ENCODE assay signal across 8 cellular contexts in the genomic region with DNA sequence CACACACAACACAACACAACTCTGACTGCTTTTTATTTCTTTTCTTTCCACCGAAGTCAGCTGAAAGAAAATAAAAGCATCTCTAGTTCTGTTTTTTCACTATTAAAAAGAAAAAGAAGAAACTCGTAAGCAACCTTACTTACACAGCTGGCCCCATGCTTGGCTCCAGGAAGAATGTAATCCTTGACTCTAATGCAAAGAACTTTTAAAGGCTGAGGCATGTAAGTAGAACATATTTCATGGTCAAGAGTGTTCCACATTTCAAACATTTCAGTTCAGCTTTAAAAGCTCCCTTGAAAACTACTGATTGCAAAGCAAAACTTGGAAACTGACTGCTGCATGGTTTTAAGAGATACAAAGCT. TPM values are rescaled to one million over a fixed set of nuclear protein-coding genes. Genes with fewer than 3 reads are reported as not detected.
A peak's percentile ranks its signal among the peaks of the same experiment; 100 is the strongest.
DNase-seq lines count a peak whose midpoint lies in the region; ATAC-seq, FAIRE-seq and TF ChIP-seq lines count a peak whose summit lies in the region.

No MANE protein-coding gene starts in this region.

- WGBS in A549 (ENCODE audit: missing lambda C conversion rate) = 32% methylated on average over 2 of the region's 2 CpGs

- CTCF ChIA-PET in A549 (lab: Yijun Ruan, JAX) = interaction anchor here (0.6 to 1.7 kb wide), 33 partner anchors 9 to 422 kb away, joined by 3 to 14 read pairs (median 4); no protein-coding TSS in a partner anchor

- peak overlapping the region; percentile 77 for H3K4me3 Mint-ChIP-seq in neural crest cell

- no peaks in the 10 kb centered on the region for H3K27me3 Mint-ChIP-seq in neural crest cell (ENCODE audit: low read depth)

- no peak for TF ChIP-seq POLR2A in A549 (IDR thresholded peaks at IDR 0.05; ENCODE audit: low read length)

- no peaks in the 10 kb centered on the region for H3K36me3 Mint-ChIP-seq in neural crest cell (ENCODE audit: low read depth)

- no peak for TF ChIP-seq CTCF in A549 (IDR thresholded peaks at IDR 0.05)
- TF ChIP-seq CTCF in neural crest cell (conservative IDR thresholded peaks at IDR 0.05) = no peak
- TF ChIP-seq CTCF in omental fat pad (IDR thresholded peaks at IDR 0.05) = no peak

- DNase-seq in A549 (ENCODE audit: low read depth in 1 of 2, low spot score in 1 of 2) (no peak), MG63 (no peak), dedifferentiated amniotic fluid mesenchymal stem cell (ENCODE audit: extremely low spot score) (peak; percentile 26), neural crest cell (ENCODE audit: low read depth, low spot score) (no peak), D341Med (ENCODE audit: low spot score) (no peak), SW 1271 (lab: John Stamatoyannopoulos, UW) (no peak), omental fat pad (ENCODE audit: low spot score) (no peak)

- H3K4me3 ChIP-seq in A549 (peak overlapping the region; percentile 23; the same call in 1 of the 3 replicates), MG63 (peak overlapping the region; percentile 32)

- peak overlapping the region; percentile 2 for H3K27ac Mint-ChIP-seq in neural crest cell (ENCODE audit: unreplicated experiment)

- no peaks in the 10 kb centered on the region for H3K9me3 ChIP-seq in A549
- no peaks in the 10 kb centered on the region for H3K9me3 ChIP-seq in MG63

- POLR2A ChIA-PET in A549 (lab: Yijun Ruan, JAX) = interaction anchor here (1.1 kb wide), 1 partner anchor 38 kb away, joined by 3 read pairs; the partner anchor contains the start of gene TMEM144

- no peak for TF ChIP-seq RAD21 in A549 (conservative IDR thresholded peaks at IDR 0.05 in 1 of 2, IDR thresholded peaks at IDR 0.05 in 1 of 2)

- no peak for FAIRE-seq in A549 (lab: Jason Lieb, UNC)

- H3K4me1 ChIP-seq in A549 = peaks cover 5% of the 10 kb centered on the region; the same call in 2 of the 3 replicates

- no peaks in the 10 kb centered on the region for H3K27me3 ChIP-seq in MG63

- H3K36me3 ChIP-seq in MG63 = no peaks in the 10 kb centered on the region

- H3K9me3 Mint-ChIP-seq in neural crest cell = no peaks in the 10 kb centered on the region

- H3K4me1 Mint-ChIP-seq in neural crest cell = peaks cover 25% of the 10 kb centered on the region

- peak in 1 of 2 experiments; percentile 38; a peak in 2 of 6 replicates for ATAC-seq in A549
- no peak for ATAC-seq in omental fat pad (ENCODE audit: low FRiP score)
- ATAC-seq in GM18511 (IDR thresholded peaks at IDR 0.05; ENCODE audit: unreplicated experiment) = no peak

- TF ChIP-seq EP300 in A549 (IDR thresholded peaks at IDR 0.05) = no peak

- H3K27ac ChIP-seq in A549 = peak overlapping the region; percentile 60 to 76

- H3K4me2 ChIP-seq in A549 = peak overlapping the region; percentile 61

TF ChIP-seq in A549, 52 proteins besides CTCF, POLR2A, EP300 and RAD21:
- no peak for TF ChIP-seq GATA3 (IDR thresholded peaks at IDR 0.05; ENCODE audit: borderline replicate concordance)
- TF ChIP-seq SMC3 (IDR thresholded peaks at IDR 0.05) = no peak
- TF ChIP-seq ZC3H11A (IDR thresholded peaks at IDR 0.05) = no peak

RNA-seq across cellular contexts. Expression of gene GASK1B, which starts 0.6 kb away (rescaled TPM):
- polyA plus RNA-seq in A549 (2011; rRNA removed) (2.4 and 2.9 TPM in 2 replicates), A549 (2017; fragmentation: RNase III; extraction: RNeasy Plus Mini Kit Qiagen cat#74134 plus additional on column Dnase treatment) (2.1 to 2.7 TPM (median 2.7 TPM) in 3 replicates)
- polyA plus RNA-seq in A549 (2012; cell fraction: cytosol; rRNA removed) = 0.13 and 0.18 TPM in 2 replicates
- polyA plus RNA-seq in A549 (2012; cell fraction: nucleus; rRNA removed) = 0.23 TPM in 2 replicates
- 1.8 and 3.6 TPM in 2 replicates for polyA minus RNA-seq in A549 (2011; rRNA and poly(A)+ RNA removed)
- total RNA-seq in MG63 (2014; rRNA removed; shearing (Covaris generic); ENCODE audit: low replicate concordance) = 2.0 and 4.1 TPM in 2 replicates
- total RNA-seq in neural crest cell (8.7 and 8.8 TPM in 2 replicates), omental fat pad (10 to 100 TPM; 50.2 to 94.2 (median 64.8) TPM)

RNA-seq across cellular contexts. Expression of gene TMEM144, which starts 38.1 kb away (rescaled TPM):
- polyA plus RNA-seq in A549 (2011; rRNA removed) (8.8 and 10.2 TPM in 2 replicates), A549 (2017; fragmentation: RNase III; extraction: RNeasy Plus Mini Kit Qiagen cat#74134 plus additional on column Dnase treatment) (3.9 to 5.3 TPM (median 4.4 TPM) in 3 replicates)
- 1.5 and 2.1 TPM in 2 replicates for polyA plus RNA-seq in A549 (2012; cell fraction: cytosol; rRNA removed)
- 0.89 and 1.3 TPM in 2 replicates for polyA plus RNA-seq in A549 (2012; cell fraction: nucleus; rRNA removed)
- 12.7 and 15.6 TPM in 2 replicates for polyA minus RNA-seq in A549 (2011; rRNA and poly(A)+ RNA removed)
- total RNA-seq in MG63 (2014; rRNA removed; shearing (Covaris generic); ENCODE audit: low replicate concordance) = 1.7 and 3.9 TPM in 2 replicates
- total RNA-seq in neural crest cell (1.6 and 1.8 TPM in 2 replicates), omental fat pad (10 to 100 TPM in 2 of 4 donors, 1 to 10 TPM in 2; 5.6 to 15.4 (median 10.4) TPM)
